22 cellular contexts compared by ENCODE assay signal in genomic region chr17:18280766-18281165, GRCh38. TPM values are rescaled to one million over a fixed set of nuclear protein-coding genes. Genes with fewer than 3 reads are reported as not detected.
DNase-seq lines count a peak whose midpoint lies in the region; ATAC-seq, FAIRE-seq and TF ChIP-seq lines count a peak whose summit lies in the region.
"Had no signal": no experiment of that assay in that cellular context is flagged by ENCODE, and none has a peak within 500 bp of the region (broad histone marks: within the 10 kb centered on the region; RNA-seq: fewer than 3 reads in every experiment).

No MANE protein-coding gene starts in this region.

- peaks cover 33% of the 10 kb centered on the region for H3K36me3 ChIP-seq in bronchial epithelial cell (ENCODE audit: control insufficient read depth, insufficient read depth, low read length)
- H3K36me3 ChIP-seq: colonic mucosa had no signal

- no peak for TF ChIP-seq CTCF in bronchial epithelial cell (IDR thresholded peaks at IDR 0.05; ENCODE audit: insufficient read depth, low read length, severe bottlenecking)

- peak; percentile 13 for FAIRE-seq in bronchial epithelial cell (lab: Jason Lieb, UNC)
- FAIRE-seq: endometrium had no signal

- no peaks in the 10 kb centered on the region for H3K27me3 ChIP-seq in bronchial epithelial cell (ENCODE audit: control insufficient read depth, insufficient read depth, low read length)
- H3K27me3 ChIP-seq: BLaER1 treated with 17β-estradiol and CSF1 and Interleukin-3, amounts not matched to agents 10 nM and 100 nM; colonic mucosa; neutrophil had no signal

- DNase-seq in DMS 273 (lab: John Stamatoyannopoulos, UW; ENCODE audit: unreplicated experiment) (peak; percentile 15), DMS 273 treated with DMSO at 0.1 percent for 48 hours (lab: John Stamatoyannopoulos, UW) (no peak), NCI-H2029 treated with DMSO at 0.1 percent for 48 hours (lab: John Stamatoyannopoulos, UW) (peak; percentile 71), bronchial epithelial cell (ENCODE audit: low read depth) (no peak), dedifferentiated amniotic fluid mesenchymal stem cell (ENCODE audit: extremely low spot score) (no peak)
- DNase-seq: colonic mucosa; GDM1; islet precursor cell; MM.1S; NCI-H524 treated with DMSO at 0.1 percent for 48 hours; SIG-M5; stimulated activated CD4-positive, alpha-beta T cell treated with anti-CD3 and anti-CD28 coated beads, Interleukin-2, amount 100 ng/mL, for 48 hours; stimulated activated naive CD8-positive, alpha-beta T cell treated with anti-CD3 and anti-CD28 coated beads, Interleukin-15, amount 100 ng/mL, for 72 hours had no signal

- peak overlapping the region; percentile 23 for H3K27ac ChIP-seq in temporal lobe (ENCODE audit: low read depth, low read length)
- H3K27ac ChIP-seq: 22Rv1; BLaER1 treated with 17β-estradiol and CSF1 and Interleukin-3, amounts not matched to agents 10 nM and 100 nM; colonic mucosa; neutrophil had no signal

- H3K4me3 ChIP-seq in bronchial epithelial cell (ENCODE audit: low read depth, low read length) = no peak overlapping the region
- H3K4me3 ChIP-seq: BLaER1 treated with 17β-estradiol and CSF1 and Interleukin-3, amounts not matched to agents 10 nM and 100 nM; colonic mucosa; smooth muscle cell had no signal

- ATAC-seq in HG02759 (IDR thresholded peaks at IDR 0.05; ENCODE audit: unreplicated experiment) = no peak
- ATAC-seq in activated CD4-positive, CD25-positive, alpha-beta regulatory T cell treated with anti-CD3 and anti-CD28 coated beads, Interleukin-2, amount 50 U/mL, for 24 hours = no peak
- ATAC-seq: activated naive CD4-positive, alpha-beta T cell treated with anti-CD3 and anti-CD28 coated beads, Interleukin-2, amount 50 U/mL, for 72 hours; stimulated activated naive CD8-positive, alpha-beta T cell treated with anti-CD3 and anti-CD28 coated beads, Interleukin-15, amount 100 ng/mL, for 72 hours had no signal

RNA-seq across cellular contexts. Expression of gene MIEF2, which starts 20.3 kb away (rescaled TPM):
- total RNA-seq in bronchial epithelial cell (21.1 and 23.0 TPM in 2 replicates), temporal lobe (22.4 TPM)

RNA-seq across cellular contexts. Expression of gene FLII, which starts 22.2 kb away (rescaled TPM):
- total RNA-seq in bronchial epithelial cell (339 and 517 TPM in 2 replicates), temporal lobe (38.1 TPM)

RNA-seq across cellular contexts. Expression of gene TOP3A, which starts 34.0 kb away (rescaled TPM):
- total RNA-seq in bronchial epithelial cell (11.0 and 22.4 TPM in 2 replicates), temporal lobe (28.0 TPM)

RNA-seq across cellular contexts. Expression of gene SMCR8, which starts 34.3 kb away (rescaled TPM):
- total RNA-seq in bronchial epithelial cell (13.4 and 14.5 TPM in 2 replicates), temporal lobe (9.3 TPM)

RNA-seq across cellular contexts. Expression of gene LLGL1, which starts 55.3 kb away (rescaled TPM):
- total RNA-seq in bronchial epithelial cell = 20.0 and 23.2 TPM in 2 replicates
- total RNA-seq in temporal lobe = 27.5 TPM

Comparison
In these comparisons a context has a peak if more than half of its experiments do, and no peak if none do; other contexts are left out.
1. DNase-seq: peak in DMS 273 (single experiment) and NCI-H2029 treated with DMSO at 0.1 percent for 48 hours (single experiment); none in DMS 273 treated with DMSO at 0.1 percent for 48 hours (single experiment), bronchial epithelial cell (single experiment) and dedifferentiated amniotic fluid mesenchymal stem cell (single experiment).